In the genomic region with DNA sequence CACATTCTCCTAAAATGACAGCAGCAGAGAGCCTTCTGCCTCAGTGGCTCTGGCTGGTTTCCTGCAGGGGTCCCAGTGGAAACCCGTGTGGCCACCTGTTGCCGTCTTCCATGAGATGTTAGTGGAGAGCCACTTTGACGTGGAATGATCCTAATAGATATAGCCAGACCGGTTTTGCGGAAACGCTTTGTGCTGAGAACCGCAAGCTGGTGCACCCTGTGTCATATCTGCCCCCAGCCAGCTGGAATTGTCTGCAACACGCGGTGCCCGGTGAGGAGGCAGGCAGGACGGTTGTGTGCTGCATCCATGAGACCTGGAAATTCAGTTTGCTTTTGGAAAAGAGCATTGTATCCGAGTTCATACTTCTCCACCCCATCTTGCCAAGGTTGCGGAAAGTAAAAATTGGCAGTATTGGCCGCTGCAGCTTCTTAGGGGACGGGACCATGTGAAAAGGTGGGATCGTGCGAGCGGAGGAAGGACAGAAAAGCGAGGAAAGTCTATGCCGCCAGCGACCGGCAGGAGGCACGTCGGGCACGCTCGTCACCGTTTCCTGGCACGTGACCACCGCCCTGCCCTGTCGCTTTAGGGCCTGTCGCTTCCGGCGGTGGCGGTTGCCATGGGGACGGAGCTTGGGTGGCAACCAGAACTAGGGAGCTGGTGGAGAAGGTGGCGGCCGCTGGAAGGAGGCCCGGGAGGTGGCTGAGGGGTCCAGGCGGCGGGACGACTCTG, we compare ENCODE assay signal across 8 cellular contexts. TPM values are rescaled to one million over a fixed set of nuclear protein-coding genes. Genes with fewer than 3 reads are reported as not detected.
DNase-seq lines count a peak whose midpoint lies in the region; ATAC-seq and TF ChIP-seq lines count a peak whose summit lies in the region.

Gene CFAP251 (plus strand): TSS at position 643 of the 729 bp plus-strand sequence. CDS start 2,714 bp downstream, outside the sequence.

- peak within 1 kb of the TSS; percentile 54 for H3K4me3 Mint-ChIP-seq in activated CD4-positive, alpha-beta T cell treated with anti-CD3 and anti-CD28 coated beads for 36 hours

- H3K27ac ChIP-seq in cingulate gyrus (ENCODE audit: low read depth, low read length): peak within 1 kb of the TSS; percentile 1
- peak within 1 kb of the TSS in 1 of 2 donors; percentile 63 for H3K27ac ChIP-seq in left lung

- H3K4me1 Mint-ChIP-seq in activated CD4-positive, alpha-beta T cell treated with anti-CD3 and anti-CD28 coated beads for 36 hours: peaks cover 15% of the 10 kb centered on the region

- intact Hi-C loops in activated CD4-positive, alpha-beta T cell treated with anti-CD3 and anti-CD28 coated beads for 36 hours (cut with DNase I, micrococcal nuclease): loop anchor here (1.0 to 10.0 kb wide), 10 partner anchors 30 to 349 kb away; partner anchors contain the start of genes PSMD9 (in 1 of the 2) and VPS33A (in 1 of the 2)
- intact Hi-C loops in left lung (cut with DNase I): no loop called here

- H3K27ac Mint-ChIP-seq in activated CD4-positive, alpha-beta T cell treated with anti-CD3 and anti-CD28 coated beads for 36 hours: peak within 1 kb of the TSS; percentile 74

- H3K9me3 ChIP-seq in left lung: no peaks in the 10 kb centered on the region

- H3K36me3 ChIP-seq in left lung: peaks cover 0 to 45% of the 10 kb centered on the region in 2 donors

- H3K9me3 Mint-ChIP-seq in activated CD4-positive, alpha-beta T cell treated with anti-CD3 and anti-CD28 coated beads for 36 hours (ENCODE audit: low read depth): no peaks in the 10 kb centered on the region

- peak; percentile 94 for ATAC-seq in HG02763 (IDR thresholded peaks at IDR 0.05; ENCODE audit: unreplicated experiment)
- peak; percentile 99 for ATAC-seq in activated CD4-positive, alpha-beta T cell treated with anti-CD3 and anti-CD28 coated beads for 36 hours
- ATAC-seq in left lung: peak; percentile 99

- POLR2A ChIA-PET in activated CD4-positive, alpha-beta T cell treated with anti-CD3 and anti-CD28 coated beads for 36 hours (lab: Charles Lee): interaction anchor here (1.0 kb wide), 1 partner anchor 74 kb away, joined by 4 read pairs; no protein-coding TSS in a partner anchor

- TF ChIP-seq CTCF in GM12873 (IDR thresholded peaks at IDR 0.05; ENCODE audit: insufficient read depth, low read depth, low read length, missing control alignments): peak; percentile 30
- TF ChIP-seq CTCF in left lung (IDR thresholded peaks at IDR 0.05): peak; percentile 81 to 83

- H3K36me3 Mint-ChIP-seq in activated CD4-positive, alpha-beta T cell treated with anti-CD3 and anti-CD28 coated beads for 36 hours (ENCODE audit: low read depth): peaks cover 21% of the 10 kb centered on the region

- peaks cover 0 to 12% of the 10 kb centered on the region in 2 donors for H3K4me1 ChIP-seq in left lung

- H3K27me3 ChIP-seq in left lung: no peaks in the 10 kb centered on the region

- peak within 1 kb of the TSS; percentile 35 to 38 for H3K4me3 ChIP-seq in left lung

- H3K27me3 Mint-ChIP-seq in activated CD4-positive, alpha-beta T cell treated with anti-CD3 and anti-CD28 coated beads for 36 hours: no peaks in the 10 kb centered on the region

- CTCF ChIA-PET in activated CD4-positive, alpha-beta T cell treated with anti-CD3 and anti-CD28 coated beads for 36 hours (lab: Charles Lee): interaction anchor here (0.6 to 4.3 kb wide), 37 partner anchors 10 to 973 kb away, joined by 3 to 20 read pairs (median 3); partner anchors contain the start of genes LRRC43, PSMD9 and RHOF

- DNase-seq in NCI-H1930 (lab: John Stamatoyannopoulos, UW): peak; percentile 94
- peak; percentile 99 for DNase-seq in activated CD4-positive, alpha-beta T cell treated with anti-CD3 and anti-CD28 coated beads for 36 hours
- DNase-seq in left lung: peak; percentile 99
- peak; percentile 92 for DNase-seq in stimulated activated CD4-positive, alpha-beta T cell treated with anti-CD3 and anti-CD28 coated beads, Interleukin-2, amount 100 ng/mL, for 4 hours (ENCODE audit: low read depth)
- DNase-seq in NCI-H446 (lab: John Stamatoyannopoulos, UW): no peak

RNA-seq across cellular contexts. Expression of gene CFAP251, which starts in this region (rescaled TPM):
- under 1 TPM; 0.59 to 0.65 TPM for total RNA-seq in activated CD4-positive, alpha-beta T cell treated with anti-CD3 and anti-CD28 coated beads for 36 hours
- total RNA-seq in left lung: 1 to 10 TPM; 5.2 to 8.4 TPM

Comparison
In these comparisons a context has a peak if more than half of its experiments do, and no peak if none do; other contexts are left out.
1. Peak in DNase-seq and ATAC-seq in activated CD4-positive, alpha-beta T cell treated with anti-CD3 and anti-CD28 coated beads for 36 hours; RNA of the gene not detected or under 1 TPM.
2. DNase-seq: peak in NCI-H1930 (2 of 2), left lung (2 of 2) and stimulated activated CD4-positive, alpha-beta T cell treated with anti-CD3 and anti-CD28 coated beads, Interleukin-2, amount 100 ng/mL, for 4 hours (single experiment); none in NCI-H446 (0 of 2).
3. intact Hi-C loops: an anchor here in activated CD4-positive, alpha-beta T cell treated with anti-CD3 and anti-CD28 coated beads for 36 hours (1.0 to 10.0 kb wide); none called in left lung.
4. Peak in every context shown above with its lines, with median percentiles within 50 percentile points of each other: ATAC-seq.